24 cellular contexts compared by ENCODE assay signal in the genomic region with DNA sequence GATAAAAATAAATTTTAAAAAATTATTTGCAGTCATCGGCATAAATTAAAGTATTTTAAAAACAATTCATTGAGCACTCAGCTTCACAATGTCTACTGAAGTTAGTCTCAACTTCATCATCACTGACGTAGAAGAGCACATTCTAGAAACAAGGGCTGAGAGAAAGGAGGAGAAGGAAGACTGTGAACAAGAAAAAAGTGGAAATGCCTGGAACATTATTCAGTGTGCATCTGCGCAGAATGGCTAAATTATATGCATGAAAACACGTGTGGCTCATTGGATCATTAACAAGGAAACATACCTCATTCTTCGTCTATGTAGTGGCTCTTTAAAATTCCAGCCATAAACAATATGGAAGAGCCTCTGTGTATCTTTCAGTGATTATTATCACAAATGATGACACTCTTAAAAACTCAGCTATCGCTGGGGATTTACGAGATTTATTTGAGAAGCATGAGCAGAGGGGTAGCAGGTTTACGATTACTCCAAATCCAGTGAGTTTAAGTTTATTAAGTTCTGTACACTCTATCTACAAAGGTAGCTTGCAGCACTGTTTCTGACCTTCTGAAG.
"Had no signal": no experiment of that assay in that cellular context is flagged by ENCODE, and none has a peak within 500 bp of the region (broad histone marks: within the 10 kb centered on the region; RNA-seq: fewer than 3 reads in every experiment).

No MANE protein-coding gene starts in this region.

- H3K27me3 Mint-ChIP-seq: activated naive CD8-positive, alpha-beta T cell treated with anti-CD3 and anti-CD28 coated beads for 36 hours; stimulated activated naive CD8-positive, alpha-beta T cell treated with anti-CD3 and anti-CD28 coated beads, Interleukin-15, amount 100 ng/mL, for 72 hours; T-helper 17 cell had no signal

- H3K36me3 ChIP-seq: breast epithelium, right lobe of liver, suprapubic skin, uterus had no signal

- H3K9me3 Mint-ChIP-seq: activated naive CD8-positive, alpha-beta T cell treated with anti-CD3 and anti-CD28 coated beads for 36 hours; activated T-cell treated with anti-CD3 and anti-CD28 coated beads, Interleukin-2, amount 50 U/mL, for 4 hours had no signal

- H3K36me3 Mint-ChIP-seq: activated naive CD8-positive, alpha-beta T cell treated with anti-CD3 and anti-CD28 coated beads for 36 hours; immature natural killer cell; stimulated activated effector memory CD8-positive, alpha-beta T cell treated with anti-CD3 and anti-CD28 coated beads, Interleukin-12 subunit alpha, Interleukin-12 subunit beta, amount 100 ng/mL, for 72 hours had no signal

- DNase-seq: activated CD4-positive, alpha-beta T cell treated with anti-CD3 and anti-CD28 coated beads for 4 hours; activated CD4-positive, alpha-beta T cell treated with anti-CD3 and anti-CD28 coated beads, Interleukin-2, amount 50 U/mL, for 48 hours; activated CD4-positive, CD25-positive, alpha-beta regulatory T cell; activated CD8-positive, alpha-beta memory T cell treated with anti-CD3 and anti-CD28 coated beads, Interleukin-2, amount 50 U/mL, for 48 hours; activated naive CD4-positive, alpha-beta T cell treated with Interleukin-2 at 50 U/mL for 16 hours; activated naive CD8-positive, alpha-beta T cell treated with anti-CD3 and anti-CD28 coated beads for 36 hours; activated T-cell treated with anti-CD3 and anti-CD28 coated beads, Interleukin-2, amount 50 U/mL, for 4 hours; cortex of kidney; foreskin keratinocyte; immature natural killer cell; kidney glomerular epithelial cell; left ventricle myocardium superior; mammary epithelial cell; right lobe of liver; stimulated activated CD4-positive, alpha-beta T cell treated with anti-CD3 and anti-CD28 coated beads, Interleukin-2, amount 100 ng/mL, for 24 hours; stimulated activated naive CD8-positive, alpha-beta T cell treated with anti-CD3 and anti-CD28 coated beads, Interleukin-15, amount 100 ng/mL, for 72 hours; T-helper 17 cell; trophoblast cell; uterus had no signal

- H3K4me1 ChIP-seq: breast epithelium, foreskin keratinocyte had no signal

- H3K27ac Mint-ChIP-seq: activated naive CD8-positive, alpha-beta T cell treated with anti-CD3 and anti-CD28 coated beads for 36 hours; immature natural killer cell; stimulated activated effector memory CD8-positive, alpha-beta T cell treated with anti-CD3 and anti-CD28 coated beads, Interleukin-12 subunit alpha, Interleukin-12 subunit beta, amount 100 ng/mL, for 72 hours; stimulated activated naive CD8-positive, alpha-beta T cell treated with anti-CD3 and anti-CD28 coated beads, Interleukin-15, amount 100 ng/mL, for 72 hours; T-helper 17 cell had no signal

- H3K4me1 Mint-ChIP-seq: activated naive CD8-positive, alpha-beta T cell treated with anti-CD3 and anti-CD28 coated beads for 36 hours; immature natural killer cell; stimulated activated effector memory CD8-positive, alpha-beta T cell treated with anti-CD3 and anti-CD28 coated beads, Interleukin-12 subunit alpha, Interleukin-12 subunit beta, amount 100 ng/mL, for 72 hours; stimulated activated naive CD8-positive, alpha-beta T cell treated with anti-CD3 and anti-CD28 coated beads, Interleukin-15, amount 100 ng/mL, for 72 hours; T-helper 17 cell had no signal

- ATAC-seq: activated T-cell treated with anti-CD3 and anti-CD28 coated beads, Interleukin-2, amount 50 U/mL, for 4 hours; foreskin keratinocyte; left ventricle myocardium superior; right lobe of liver; stimulated activated effector memory CD8-positive, alpha-beta T cell treated with anti-CD3 and anti-CD28 coated beads, Interleukin-12 subunit alpha, Interleukin-12 subunit beta, amount 100 ng/mL, for 72 hours; stimulated activated naive CD8-positive, alpha-beta T cell treated with anti-CD3 and anti-CD28 coated beads, Interleukin-15, amount 100 ng/mL, for 72 hours; T-helper 17 cell had no signal

- H3K27me3 ChIP-seq: breast epithelium, foreskin keratinocyte, right lobe of liver, suprapubic skin, uterus had no signal

- H3K9me3 ChIP-seq: breast epithelium, right lobe of liver, suprapubic skin, uterus had no signal

- H3K27ac ChIP-seq: breast epithelium, epithelial cell of prostate, foreskin keratinocyte, right lobe of liver, skin epidermis, suprapubic skin, uterus had no signal

- H3K4me3 ChIP-seq: breast epithelium, right lobe of liver, skin epidermis, suprapubic skin, uterus had no signal

- H3K4me3 Mint-ChIP-seq: activated naive CD8-positive, alpha-beta T cell treated with anti-CD3 and anti-CD28 coated beads for 36 hours; activated T-cell treated with anti-CD3 and anti-CD28 coated beads, Interleukin-2, amount 50 U/mL, for 4 hours; immature natural killer cell; stimulated activated effector memory CD8-positive, alpha-beta T cell treated with anti-CD3 and anti-CD28 coated beads, Interleukin-12 subunit alpha, Interleukin-12 subunit beta, amount 100 ng/mL, for 72 hours; stimulated activated naive CD8-positive, alpha-beta T cell treated with anti-CD3 and anti-CD28 coated beads, Interleukin-15, amount 100 ng/mL, for 72 hours; T-helper 17 cell had no signal
